ENCODE assay signal across 19 cellular contexts in genomic region chr2:67952066-67952465, GRCh38.
DNase-seq lines count a peak whose midpoint lies in the region; ATAC-seq and TF ChIP-seq lines count a peak whose summit lies in the region.
"Had no signal": no experiment of that assay in that cellular context is flagged by ENCODE, and none has a peak within 500 bp of the region (broad histone marks: within the 10 kb centered on the region; RNA-seq: fewer than 3 reads in every experiment).

No MANE protein-coding gene starts in this region.

- no peak overlapping the region for H3K4me3 ChIP-seq in left ventricle myocardium inferior

- TF ChIP-seq CTCF in left ventricle myocardium inferior (IDR thresholded peaks at IDR 0.05; ENCODE audit: borderline replicate concordance), result no peak

- no peaks in the 10 kb centered on the region for H3K4me1 ChIP-seq in left ventricle myocardium inferior

- no peaks in the 10 kb centered on the region for H3K9me3 ChIP-seq in left ventricle myocardium inferior (replicated peaks)

- no peaks in the 10 kb centered on the region for H3K36me3 ChIP-seq in left ventricle myocardium inferior

- ATAC-seq in GM18511 (IDR thresholded peaks at IDR 0.05; ENCODE audit: unreplicated experiment), result peak; percentile 80
- peak; percentile 79 for ATAC-seq in GM19455 (IDR thresholded peaks at IDR 0.05; ENCODE audit: unreplicated experiment)
- ATAC-seq in HG02884 (IDR thresholded peaks at IDR 0.05; ENCODE audit: unreplicated experiment), result peak; percentile 60
- ATAC-seq in HG03175 (IDR thresholded peaks at IDR 0.05; ENCODE audit: unreplicated experiment), result no peak

- DNase-seq in NCI-H2029 (lab: John Stamatoyannopoulos, UW) (peak; percentile 25), NCI-H2196 (lab: John Stamatoyannopoulos, UW; ENCODE audit: unreplicated experiment) (no peak), left ventricle myocardium inferior (no peak), OCI-M1 (lab: John Stamatoyannopoulos, UW) (no peak)
- DNase-seq: activated CD4-positive, alpha-beta T cell treated with anti-CD3 and anti-CD28 coated beads for 4 hours; activated CD8-positive, alpha-beta memory T cell treated with anti-CD3 and anti-CD28 coated beads, Interleukin-2, amount 50 U/mL, for 48 hours; activated naive CD4-positive, alpha-beta T cell treated with anti-CD3 and anti-CD28 coated beads, Interleukin-2, amount 50 U/mL, for 16 hours; CD8-positive, alpha-beta memory T cell; cortex of kidney; glutamatergic neuron; mesenchymal stem cell; NCI-H1048; NCI-H226; SHP77 treated with DMSO at 0.1 percent for 48 hours; stimulated activated CD4-positive, alpha-beta T cell treated with anti-CD3 and anti-CD28 coated beads, Interleukin-15, amount 100 ng/mL, for 24 hours had no signal

- intact Hi-C loops in left ventricle myocardium inferior (cut with micrococcal nuclease), result no loop called here

- no peak overlapping the region for H3K27ac ChIP-seq in left ventricle myocardium inferior (replicated peaks)

- H3K27me3 ChIP-seq in left ventricle myocardium inferior (ENCODE audit: low read depth), result peaks cover 23% of the 10 kb centered on the region
